Comparison of ENCODE assay signal across 1 cellular context in the genomic region with DNA sequence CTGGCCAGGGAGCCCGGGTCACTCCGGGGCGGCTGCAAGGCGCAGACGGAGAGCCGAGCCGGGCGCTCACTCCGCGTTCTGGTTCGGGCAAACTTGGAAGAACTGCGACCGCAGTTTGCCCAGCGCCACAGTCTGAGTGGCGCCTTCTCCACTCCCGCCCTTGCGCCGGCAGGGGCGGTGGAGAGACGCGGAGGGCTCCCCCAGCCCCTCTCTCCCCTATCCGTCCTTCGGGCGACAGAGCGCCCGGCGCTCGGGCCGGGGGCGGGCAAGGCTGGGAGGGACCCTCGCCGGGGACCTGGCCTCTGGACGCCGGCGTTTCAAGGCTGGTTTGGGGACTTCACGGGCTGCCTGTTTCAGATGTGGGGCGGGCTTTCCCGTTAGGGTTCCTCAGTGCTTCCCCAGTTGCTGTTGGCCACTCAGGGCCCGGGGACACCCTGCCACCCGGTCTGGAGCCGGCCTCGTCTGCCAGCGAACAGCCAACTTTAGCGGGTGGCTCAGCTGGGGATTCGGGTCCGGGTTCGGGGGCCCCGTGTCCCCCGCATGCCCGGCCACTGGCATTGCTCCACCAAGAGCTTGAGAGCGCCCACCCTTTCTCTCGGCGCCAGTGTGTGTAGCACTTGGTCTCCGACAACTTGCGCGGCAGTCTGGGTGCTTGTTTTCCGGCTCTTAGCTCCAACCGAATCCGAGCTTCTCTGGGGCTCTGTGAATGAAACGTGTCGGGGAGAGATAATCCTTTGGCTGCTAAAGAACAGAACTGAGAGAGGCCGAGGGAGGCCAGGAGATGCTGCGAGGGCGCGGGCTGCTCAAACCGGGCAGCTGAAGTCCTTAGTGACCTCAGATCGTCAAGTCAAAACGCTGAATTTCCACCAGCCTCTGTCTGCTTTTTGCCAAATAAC.
TF ChIP-seq lines count a peak whose summit lies in the region.

No MANE protein-coding gene starts in this region.

TF ChIP-seq in HepG2, 621 proteins besides CTCF, POLR2A, EP300 and RAD21 (continued from another document):
- TF ChIP-seq, protein P1, sequence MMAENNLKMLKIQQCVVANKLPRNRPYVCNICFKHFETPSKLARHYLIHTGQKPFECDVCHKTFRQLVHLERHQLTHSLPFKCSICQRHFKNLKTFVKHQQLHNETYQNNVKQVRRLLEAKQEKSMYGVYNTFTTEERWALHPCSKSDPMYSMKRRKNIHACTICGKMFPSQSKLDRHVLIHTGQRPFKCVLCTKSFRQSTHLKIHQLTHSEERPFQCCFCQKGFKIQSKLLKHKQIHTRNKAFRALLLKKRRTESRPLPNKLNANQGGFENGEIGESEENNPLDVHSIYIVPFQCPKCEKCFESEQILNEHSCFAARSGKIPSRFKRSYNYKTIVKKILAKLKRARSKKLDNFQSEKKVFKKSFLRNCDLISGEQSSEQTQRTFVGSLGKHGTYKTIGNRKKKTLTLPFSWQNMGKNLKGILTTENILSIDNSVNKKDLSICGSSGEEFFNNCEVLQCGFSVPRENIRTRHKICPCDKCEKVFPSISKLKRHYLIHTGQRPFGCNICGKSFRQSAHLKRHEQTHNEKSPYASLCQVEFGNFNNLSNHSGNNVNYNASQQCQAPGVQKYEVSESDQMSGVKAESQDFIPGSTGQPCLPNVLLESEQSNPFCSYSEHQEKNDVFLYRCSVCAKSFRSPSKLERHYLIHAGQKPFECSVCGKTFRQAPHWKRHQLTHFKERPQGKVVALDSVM (CRISPR knock-in tag; IDR thresholded peaks at IDR 0.05): peak; percentile 69; the same call in 1 of the 2 replicates
- TF ChIP-seq NR1H2 (CRISPR knock-in tag; IDR thresholded peaks at IDR 0.05; ENCODE audit: borderline replicate concordance, low read depth): no peak
- TF ChIP-seq, protein P2, sequence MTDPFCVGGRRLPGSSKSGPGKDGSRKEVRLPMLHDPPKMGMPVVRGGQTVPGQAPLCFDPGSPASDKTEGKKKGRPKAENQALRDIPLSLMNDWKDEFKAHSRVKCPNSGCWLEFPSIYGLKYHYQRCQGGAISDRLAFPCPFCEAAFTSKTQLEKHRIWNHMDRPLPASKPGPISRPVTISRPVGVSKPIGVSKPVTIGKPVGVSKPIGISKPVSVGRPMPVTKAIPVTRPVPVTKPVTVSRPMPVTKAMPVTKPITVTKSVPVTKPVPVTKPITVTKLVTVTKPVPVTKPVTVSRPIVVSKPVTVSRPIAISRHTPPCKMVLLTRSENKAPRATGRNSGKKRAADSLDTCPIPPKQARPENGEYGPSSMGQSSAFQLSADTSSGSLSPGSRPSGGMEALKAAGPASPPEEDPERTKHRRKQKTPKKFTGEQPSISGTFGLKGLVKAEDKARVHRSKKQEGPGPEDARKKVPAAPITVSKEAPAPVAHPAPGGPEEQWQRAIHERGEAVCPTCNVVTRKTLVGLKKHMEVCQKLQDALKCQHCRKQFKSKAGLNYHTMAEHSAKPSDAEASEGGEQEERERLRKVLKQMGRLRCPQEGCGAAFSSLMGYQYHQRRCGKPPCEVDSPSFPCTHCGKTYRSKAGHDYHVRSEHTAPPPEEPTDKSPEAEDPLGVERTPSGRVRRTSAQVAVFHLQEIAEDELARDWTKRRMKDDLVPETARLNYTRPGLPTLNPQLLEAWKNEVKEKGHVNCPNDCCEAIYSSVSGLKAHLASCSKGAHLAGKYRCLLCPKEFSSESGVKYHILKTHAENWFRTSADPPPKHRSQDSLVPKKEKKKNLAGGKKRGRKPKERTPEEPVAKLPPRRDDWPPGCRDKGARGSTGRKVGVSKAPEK (CRISPR knock-in tag; IDR thresholded peaks at IDR 0.05; ENCODE audit: borderline replicate concordance): peak; percentile 97
- TF ChIP-seq, protein P3, sequence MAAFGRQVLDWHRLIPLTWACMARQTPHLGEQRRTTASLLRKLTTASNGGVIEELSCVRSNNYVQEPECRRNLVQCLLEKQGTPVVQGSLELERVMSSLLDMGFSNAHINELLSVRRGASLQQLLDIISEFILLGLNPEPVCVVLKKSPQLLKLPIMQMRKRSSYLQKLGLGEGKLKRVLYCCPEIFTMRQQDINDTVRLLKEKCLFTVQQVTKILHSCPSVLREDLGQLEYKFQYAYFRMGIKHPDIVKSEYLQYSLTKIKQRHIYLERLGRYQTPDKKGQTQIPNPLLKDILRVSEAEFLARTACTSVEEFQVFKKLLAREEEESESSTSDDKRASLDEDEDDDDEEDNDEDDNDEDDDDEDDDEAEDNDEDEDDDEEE (CRISPR knock-in tag; IDR thresholded peaks at IDR 0.05): 0 out of 2 replicates have a peak, but pooled peaks have one; percentile 52
- peak; percentile 29; the same call in 1 of the 2 replicates for TF ChIP-seq TBX2 (CRISPR knock-in tag; IDR thresholded peaks at IDR 0.05; ENCODE audit: borderline replicate concordance)
- TF ChIP-seq SNAPC2 (CRISPR knock-in tag; IDR thresholded peaks at IDR 0.05): peak; percentile 73; the same call in 1 of the 2 replicates
- TF ChIP-seq SOX13 (IDR thresholded peaks at IDR 0.05): no peak
- TF ChIP-seq SOX13 (CRISPR knock-in tag; conservative IDR thresholded peaks at IDR 0.05 in 1 of 2, IDR thresholded peaks at IDR 0.05 in 1 of 2): peak in 1 of 2 experiments; percentile 45; a peak in 1 of 4 replicates
- TF ChIP-seq YY1 (IDR thresholded peaks at IDR 0.05; ENCODE audit: insufficient read depth, insufficient replicate concordance, low read depth, low read length): peak; percentile 38
- 0 out of 2 replicates have a peak, but pooled peaks have one; percentile 19 for TF ChIP-seq FIP1L1 (IDR thresholded peaks at IDR 0.05; ENCODE audit: borderline replicate concordance, insufficient read depth, low read depth, low read length)
- TF ChIP-seq, protein P4, sequence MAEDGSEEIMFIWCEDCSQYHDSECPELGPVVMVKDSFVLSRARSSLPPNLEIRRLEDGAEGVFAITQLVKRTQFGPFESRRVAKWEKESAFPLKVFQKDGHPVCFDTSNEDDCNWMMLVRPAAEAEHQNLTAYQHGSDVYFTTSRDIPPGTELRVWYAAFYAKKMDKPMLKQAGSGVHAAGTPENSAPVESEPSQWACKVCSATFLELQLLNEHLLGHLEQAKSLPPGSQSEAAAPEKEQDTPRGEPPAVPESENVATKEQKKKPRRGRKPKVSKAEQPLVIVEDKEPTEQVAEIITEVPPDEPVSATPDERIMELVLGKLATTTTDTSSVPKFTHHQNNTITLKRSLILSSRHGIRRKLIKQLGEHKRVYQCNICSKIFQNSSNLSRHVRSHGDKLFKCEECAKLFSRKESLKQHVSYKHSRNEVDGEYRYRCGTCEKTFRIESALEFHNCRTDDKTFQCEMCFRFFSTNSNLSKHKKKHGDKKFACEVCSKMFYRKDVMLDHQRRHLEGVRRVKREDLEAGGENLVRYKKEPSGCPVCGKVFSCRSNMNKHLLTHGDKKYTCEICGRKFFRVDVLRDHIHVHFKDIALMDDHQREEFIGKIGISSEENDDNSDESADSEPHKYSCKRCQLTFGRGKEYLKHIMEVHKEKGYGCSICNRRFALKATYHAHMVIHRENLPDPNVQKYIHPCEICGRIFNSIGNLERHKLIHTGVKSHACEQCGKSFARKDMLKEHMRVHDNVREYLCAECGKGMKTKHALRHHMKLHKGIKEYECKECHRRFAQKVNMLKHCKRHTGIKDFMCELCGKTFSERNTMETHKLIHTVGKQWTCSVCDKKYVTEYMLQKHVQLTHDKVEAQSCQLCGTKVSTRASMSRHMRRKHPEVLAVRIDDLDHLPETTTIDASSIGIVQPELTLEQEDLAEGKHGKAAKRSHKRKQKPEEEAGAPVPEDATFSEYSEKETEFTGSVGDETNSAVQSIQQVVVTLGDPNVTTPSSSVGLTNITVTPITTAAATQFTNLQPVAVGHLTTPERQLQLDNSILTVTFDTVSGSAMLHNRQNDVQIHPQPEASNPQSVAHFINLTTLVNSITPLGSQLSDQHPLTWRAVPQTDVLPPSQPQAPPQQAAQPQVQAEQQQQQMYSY (CRISPR knock-in tag; IDR thresholded peaks at IDR 0.05): peak; percentile 99
- no peak for TF ChIP-seq REXO4 (CRISPR knock-in tag; IDR thresholded peaks at IDR 0.05; ENCODE audit: borderline replicate concordance)
- TF ChIP-seq PHF21A (CRISPR knock-in tag; IDR thresholded peaks at IDR 0.05): peak; percentile 69; the same call in 1 of the 2 replicates
- 0 out of 2 replicates have a peak, but pooled peaks have one; percentile 76 for TF ChIP-seq ARID2 (CRISPR knock-in tag; IDR thresholded peaks at IDR 0.05; ENCODE audit: borderline replicate concordance)
- TF ChIP-seq DR1 (CRISPR knock-in tag; IDR thresholded peaks at IDR 0.05): peak; percentile 10; the same call in 1 of the 2 replicates
- TF ChIP-seq ZNF292 (CRISPR knock-in tag; IDR thresholded peaks at IDR 0.05; ENCODE audit: borderline replicate concordance, low read depth): peak; percentile 94
- no peak for TF ChIP-seq U2AF1 (optimal IDR thresholded peaks at IDR 0.05; ENCODE audit: low read depth, low read length)
- TF ChIP-seq, protein P5, sequence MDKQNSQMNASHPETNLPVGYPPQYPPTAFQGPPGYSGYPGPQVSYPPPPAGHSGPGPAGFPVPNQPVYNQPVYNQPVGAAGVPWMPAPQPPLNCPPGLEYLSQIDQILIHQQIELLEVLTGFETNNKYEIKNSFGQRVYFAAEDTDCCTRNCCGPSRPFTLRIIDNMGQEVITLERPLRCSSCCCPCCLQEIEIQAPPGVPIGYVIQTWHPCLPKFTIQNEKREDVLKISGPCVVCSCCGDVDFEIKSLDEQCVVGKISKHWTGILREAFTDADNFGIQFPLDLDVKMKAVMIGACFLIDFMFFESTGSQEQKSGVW (CRISPR knock-in tag; IDR thresholded peaks at IDR 0.05; ENCODE audit: borderline replicate concordance): peak; percentile 83; the same call in 1 of the 2 replicates
- peak; percentile 55; the same call in 1 of the 2 replicates for TF ChIP-seq TAF1 (CRISPR knock-in tag; IDR thresholded peaks at IDR 0.05)
- peak; percentile 38 for TF ChIP-seq ZFY (CRISPR knock-in tag; IDR thresholded peaks at IDR 0.05)
- TF ChIP-seq, protein P6, sequence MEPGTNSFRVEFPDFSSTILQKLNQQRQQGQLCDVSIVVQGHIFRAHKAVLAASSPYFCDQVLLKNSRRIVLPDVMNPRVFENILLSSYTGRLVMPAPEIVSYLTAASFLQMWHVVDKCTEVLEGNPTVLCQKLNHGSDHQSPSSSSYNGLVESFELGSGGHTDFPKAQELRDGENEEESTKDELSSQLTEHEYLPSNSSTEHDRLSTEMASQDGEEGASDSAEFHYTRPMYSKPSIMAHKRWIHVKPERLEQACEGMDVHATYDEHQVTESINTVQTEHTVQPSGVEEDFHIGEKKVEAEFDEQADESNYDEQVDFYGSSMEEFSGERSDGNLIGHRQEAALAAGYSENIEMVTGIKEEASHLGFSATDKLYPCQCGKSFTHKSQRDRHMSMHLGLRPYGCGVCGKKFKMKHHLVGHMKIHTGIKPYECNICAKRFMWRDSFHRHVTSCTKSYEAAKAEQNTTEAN (CRISPR knock-in tag; conservative IDR thresholded peaks at IDR 0.05): peak; percentile 44; the same call in 1 of the 2 replicates
- peak; percentile 15; the same call in 1 of the 2 replicates for TF ChIP-seq ERF (CRISPR knock-in tag; IDR thresholded peaks at IDR 0.05)
- no peak for TF ChIP-seq THYN1 (CRISPR knock-in tag; IDR thresholded peaks at IDR 0.05; ENCODE audit: borderline replicate concordance, low read depth)
- no peak for TF ChIP-seq KLF12 (CRISPR knock-in tag; IDR thresholded peaks at IDR 0.05; ENCODE audit: borderline replicate concordance)
- TF ChIP-seq ISX (CRISPR knock-in tag; conservative IDR thresholded peaks at IDR 0.05): no peak
- peak; percentile 74; the same call in 1 of the 2 replicates for TF ChIP-seq PITX1 (CRISPR knock-in tag; IDR thresholded peaks at IDR 0.05)
TF ChIP-seq in HepG2: peak in this region for 138.
